Comparison of ENCODE assay signal across 19 cellular contexts in genomic region chr10:43426476-43426875, GRCh38. TPM values are rescaled to one million over a fixed set of nuclear protein-coding genes. Genes with fewer than 3 reads are reported as not detected.
"Had no signal": no experiment of that assay in that cellular context is flagged by ENCODE, and none has a peak within 500 bp of the region (broad histone marks: within the 10 kb centered on the region; RNA-seq: fewer than 3 reads in every experiment).

No MANE protein-coding gene starts in this region.

RNA-seq across cellular contexts. Expression of gene FXYD4, which starts 55.0 kb away (rescaled TPM):
- total RNA-seq: activated naive CD4-positive, alpha-beta T cell treated with anti-CD3 and anti-CD28 coated beads for 36 hours; activated naive CD4-positive, alpha-beta T cell treated with anti-CD3 and anti-CD28 coated beads, Interleukin-2, amount 50 U/mL, for 72 hours; activated naive CD8-positive, alpha-beta T cell treated with anti-CD3 and anti-CD28 coated beads for 36 hours; activated naive CD8-positive, alpha-beta T cell treated with anti-CD3 and anti-CD28 coated beads, Interleukin-2, amount 10 ng/mL, durations not matched to agents 7 days and 5 days; activated T-cell treated with anti-CD3 and anti-CD28 coated beads, Interleukin-2, amount 50 U/mL, for 4 hours; activated T-cell treated with anti-CD3 and anti-CD28 coated beads, Interleukin-2, amount 50 U/mL, for 72 hours; activated T-helper 17 cell treated with anti-CD3 and anti-CD28 coated beads, Interleukin-2, amount 50 U/mL, for 72 hours; activated T-helper 2 cell treated with anti-CD3 and anti-CD28 coated beads, Interferon-gamma antibody, Interleukin-2, Interleukin-4, amounts not matched to agents 10 μg/mL and 5 μg/mL and 100 μg/mL, durations not matched to agents 14 hours and 24 hours and 36 hours; aorta; ascending aorta; astrocyte; body of pancreas; breast epithelium; bronchial epithelial cell; cardiac muscle cell; cardiac septum; cerebellum; chondrocyte had no signal
- polyA plus RNA-seq: adrenal gland, aorta, cardiac muscle cell had no signal
